1 cellular context compared by ENCODE assay signal in the genomic region with DNA sequence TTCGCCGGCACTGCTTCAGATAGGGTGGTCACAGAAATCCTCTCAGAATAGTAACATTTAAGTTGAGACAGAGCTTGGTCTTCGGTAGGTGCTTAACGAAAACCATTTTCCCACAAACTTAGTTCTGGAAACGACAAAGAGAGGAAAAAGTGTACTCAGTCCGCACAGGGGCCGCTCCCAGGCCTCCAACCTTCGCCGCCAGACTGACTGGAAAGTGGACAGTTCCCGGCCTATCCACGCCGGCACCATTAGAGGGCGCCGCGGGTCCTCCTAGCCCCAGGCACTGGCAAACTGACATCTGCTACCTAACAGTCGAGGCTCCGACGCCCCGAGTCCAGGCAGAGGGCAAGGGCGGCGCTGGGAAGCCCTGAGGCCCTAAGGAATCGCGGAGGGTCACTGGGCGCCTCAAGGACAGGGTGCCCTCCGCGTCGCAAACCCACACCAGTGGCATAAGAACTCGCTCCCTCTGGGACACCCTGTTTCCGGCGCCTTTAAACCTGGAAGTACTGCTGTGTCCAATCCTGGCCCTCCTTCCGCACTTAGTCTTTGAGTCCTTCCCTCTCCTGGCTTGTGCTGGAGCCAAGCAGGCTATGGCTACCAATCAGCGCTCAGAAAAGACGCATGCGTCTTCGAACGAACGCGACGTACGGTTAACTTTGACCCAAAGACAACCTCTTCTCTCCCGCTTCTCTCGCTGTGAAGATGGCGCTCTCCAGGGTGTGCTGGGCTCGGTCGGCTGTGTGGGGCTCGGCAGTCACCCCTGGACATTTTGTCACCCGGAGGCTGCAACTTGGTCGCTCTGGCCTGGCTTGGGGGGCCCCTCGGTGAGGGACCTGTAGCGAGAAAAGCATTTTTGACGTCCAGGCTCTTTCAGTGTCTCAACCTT.
TF ChIP-seq lines count a peak whose summit lies in the region.

A gene with protein sequence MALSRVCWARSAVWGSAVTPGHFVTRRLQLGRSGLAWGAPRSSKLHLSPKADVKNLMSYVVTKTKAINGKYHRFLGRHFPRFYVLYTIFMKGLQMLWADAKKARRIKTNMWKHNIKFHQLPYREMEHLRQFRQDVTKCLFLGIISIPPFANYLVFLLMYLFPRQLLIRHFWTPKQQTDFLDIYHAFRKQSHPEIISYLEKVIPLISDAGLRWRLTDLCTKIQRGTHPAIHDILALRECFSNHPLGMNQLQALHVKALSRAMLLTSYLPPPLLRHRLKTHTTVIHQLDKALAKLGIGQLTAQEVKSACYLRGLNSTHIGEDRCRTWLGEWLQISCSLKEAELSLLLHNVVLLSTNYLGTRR (plus strand): TSS at position 673 of the 886 bp plus-strand sequence. CDS start 30 bp downstream, at position 703.

TF ChIP-seq in K562, 482 proteins besides CTCF, POLR2A, EP300 and RAD21 (continued from another document and continues in another):
- TF ChIP-seq, protein P1, sequence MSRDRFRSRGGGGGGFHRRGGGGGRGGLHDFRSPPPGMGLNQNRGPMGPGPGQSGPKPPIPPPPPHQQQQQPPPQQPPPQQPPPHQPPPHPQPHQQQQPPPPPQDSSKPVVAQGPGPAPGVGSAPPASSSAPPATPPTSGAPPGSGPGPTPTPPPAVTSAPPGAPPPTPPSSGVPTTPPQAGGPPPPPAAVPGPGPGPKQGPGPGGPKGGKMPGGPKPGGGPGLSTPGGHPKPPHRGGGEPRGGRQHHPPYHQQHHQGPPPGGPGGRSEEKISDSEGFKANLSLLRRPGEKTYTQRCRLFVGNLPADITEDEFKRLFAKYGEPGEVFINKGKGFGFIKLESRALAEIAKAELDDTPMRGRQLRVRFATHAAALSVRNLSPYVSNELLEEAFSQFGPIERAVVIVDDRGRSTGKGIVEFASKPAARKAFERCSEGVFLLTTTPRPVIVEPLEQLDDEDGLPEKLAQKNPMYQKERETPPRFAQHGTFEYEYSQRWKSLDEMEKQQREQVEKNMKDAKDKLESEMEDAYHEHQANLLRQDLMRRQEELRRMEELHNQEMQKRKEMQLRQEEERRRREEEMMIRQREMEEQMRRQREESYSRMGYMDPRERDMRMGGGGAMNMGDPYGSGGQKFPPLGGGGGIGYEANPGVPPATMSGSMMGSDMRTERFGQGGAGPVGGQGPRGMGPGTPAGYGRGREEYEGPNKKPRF (IDR thresholded peaks at IDR 0.05; ENCODE audit: low read depth, low read length): no peak
- no peak; the same call in 1 of the 2 replicates for TF ChIP-seq GTF2F1 (IDR thresholded peaks at IDR 0.05; ENCODE audit: low read depth, low read length)
- peak; percentile 19; the same call in 1 of the 2 replicates for TF ChIP-seq SMARCA4 (IDR thresholded peaks at IDR 0.05)
- no peak for TF ChIP-seq RREB1 (CRISPR knock-in tag; IDR thresholded peaks at IDR 0.05)
- no peak for TF ChIP-seq KDM4B (IDR thresholded peaks at IDR 0.05; ENCODE audit: borderline replicate concordance in 2 of 2, low read depth in 1 of 2)
- TF ChIP-seq ZNF134 (CRISPR knock-in tag; conservative IDR thresholded peaks at IDR 0.05): no peak
- TF ChIP-seq FOSL1 (tag; conservative IDR thresholded peaks at IDR 0.05): no peak; the same call in 1 of the 2 replicates
- TF ChIP-seq RB1 (IDR thresholded peaks at IDR 0.05; ENCODE audit: low read depth): peak; percentile 85
- peak; percentile 32; the same call in 1 of the 2 replicates for TF ChIP-seq MXI1 (IDR thresholded peaks at IDR 0.05; ENCODE audit: low read depth, low read length)
- TF ChIP-seq KLF1 (tag; IDR thresholded peaks at IDR 0.05): peak; percentile 73; the same call in 1 of the 2 replicates
- TF ChIP-seq MTA2 (IDR thresholded peaks at IDR 0.05; ENCODE audit: low read depth): no peak
- no peak for TF ChIP-seq HNRNPH1 (optimal IDR thresholded peaks at IDR 0.05; ENCODE audit: low read depth, low read length)
- TF ChIP-seq FIP1L1 (IDR thresholded peaks at IDR 0.05; ENCODE audit: low read depth, low read length, poor library complexity, severe bottlenecking): peak; percentile 11
- TF ChIP-seq ESRRB (CRISPR knock-in tag; IDR thresholded peaks at IDR 0.05; ENCODE audit: borderline replicate concordance): no peak
- no peak for TF ChIP-seq HNRNPLL (IDR thresholded peaks at IDR 0.05; ENCODE audit: low read depth, low read length, poor library complexity, severe bottlenecking)
- TF ChIP-seq, protein P2, sequence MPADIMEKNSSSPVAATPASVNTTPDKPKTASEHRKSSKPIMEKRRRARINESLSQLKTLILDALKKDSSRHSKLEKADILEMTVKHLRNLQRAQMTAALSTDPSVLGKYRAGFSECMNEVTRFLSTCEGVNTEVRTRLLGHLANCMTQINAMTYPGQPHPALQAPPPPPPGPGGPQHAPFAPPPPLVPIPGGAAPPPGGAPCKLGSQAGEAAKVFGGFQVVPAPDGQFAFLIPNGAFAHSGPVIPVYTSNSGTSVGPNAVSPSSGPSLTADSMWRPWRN (IDR thresholded peaks at IDR 0.05; ENCODE audit: low read depth): no peak
- TF ChIP-seq ZSCAN29 (IDR thresholded peaks at IDR 0.05): no peak
- 0 out of 2 replicates have a peak, but pooled peaks have one; percentile 69 for TF ChIP-seq ZBTB9 (CRISPR knock-in tag; IDR thresholded peaks at IDR 0.05)
- no peak for TF ChIP-seq RBM34 (IDR thresholded peaks at IDR 0.05; ENCODE audit: borderline replicate concordance, insufficient read depth, low read length)
- TF ChIP-seq ZC3H4 (CRISPR knock-in tag; IDR thresholded peaks at IDR 0.05; ENCODE audit: borderline replicate concordance): no peak
- no peak for TF ChIP-seq STAT5B (CRISPR knock-in tag; IDR thresholded peaks at IDR 0.05)
- TF ChIP-seq MYC (IDR thresholded peaks at IDR 0.05; ENCODE audit: low read depth, low read length): peak; percentile 61
- no peak for TF ChIP-seq MYC (CRISPR knock-in tag; IDR thresholded peaks at IDR 0.05; ENCODE audit: borderline replicate concordance, low read depth)
- peak; percentile 92 for TF ChIP-seq SUPT5H (IDR thresholded peaks at IDR 0.05)
- TF ChIP-seq GATA2 (CRISPR knock-in tag; IDR thresholded peaks at IDR 0.05): no peak
- no peak for TF ChIP-seq ZBTB1 (CRISPR knock-in tag; IDR thresholded peaks at IDR 0.05; ENCODE audit: borderline replicate concordance, low read depth)
- TF ChIP-seq ZNF518B (CRISPR knock-in tag; IDR thresholded peaks at IDR 0.05): no peak
- TF ChIP-seq NFIX (CRISPR knock-in tag; IDR thresholded peaks at IDR 0.05; ENCODE audit: low read depth): no peak
- TF ChIP-seq ZNF239 (CRISPR knock-in tag; IDR thresholded peaks at IDR 0.05): no peak
- no peak for TF ChIP-seq SREBF2 (CRISPR knock-in tag; IDR thresholded peaks at IDR 0.05)
- TF ChIP-seq, protein P3, sequence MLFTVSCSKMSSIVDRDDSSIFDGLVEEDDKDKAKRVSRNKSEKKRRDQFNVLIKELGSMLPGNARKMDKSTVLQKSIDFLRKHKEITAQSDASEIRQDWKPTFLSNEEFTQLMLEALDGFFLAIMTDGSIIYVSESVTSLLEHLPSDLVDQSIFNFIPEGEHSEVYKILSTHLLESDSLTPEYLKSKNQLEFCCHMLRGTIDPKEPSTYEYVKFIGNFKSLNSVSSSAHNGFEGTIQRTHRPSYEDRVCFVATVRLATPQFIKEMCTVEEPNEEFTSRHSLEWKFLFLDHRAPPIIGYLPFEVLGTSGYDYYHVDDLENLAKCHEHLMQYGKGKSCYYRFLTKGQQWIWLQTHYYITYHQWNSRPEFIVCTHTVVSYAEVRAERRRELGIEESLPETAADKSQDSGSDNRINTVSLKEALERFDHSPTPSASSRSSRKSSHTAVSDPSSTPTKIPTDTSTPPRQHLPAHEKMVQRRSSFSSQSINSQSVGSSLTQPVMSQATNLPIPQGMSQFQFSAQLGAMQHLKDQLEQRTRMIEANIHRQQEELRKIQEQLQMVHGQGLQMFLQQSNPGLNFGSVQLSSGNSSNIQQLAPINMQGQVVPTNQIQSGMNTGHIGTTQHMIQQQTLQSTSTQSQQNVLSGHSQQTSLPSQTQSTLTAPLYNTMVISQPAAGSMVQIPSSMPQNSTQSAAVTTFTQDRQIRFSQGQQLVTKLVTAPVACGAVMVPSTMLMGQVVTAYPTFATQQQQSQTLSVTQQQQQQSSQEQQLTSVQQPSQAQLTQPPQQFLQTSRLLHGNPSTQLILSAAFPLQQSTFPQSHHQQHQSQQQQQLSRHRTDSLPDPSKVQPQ (CRISPR knock-in tag; IDR thresholded peaks at IDR 0.05; ENCODE audit: borderline replicate concordance): no peak
